ENCODE assay signal across 8 cellular contexts in genomic region chr3:11335056-11335608, GRCh38.
DNase-seq lines count a peak whose midpoint lies in the region; ATAC-seq, FAIRE-seq and TF ChIP-seq lines count a peak whose summit lies in the region.

No MANE protein-coding gene starts in this region.

- no peak for TF ChIP-seq EP300 in gastroesophageal sphincter (IDR thresholded peaks at IDR 0.05)

- H3K4me3 ChIP-seq in CD8-positive, alpha-beta T cell (ENCODE audit: low read depth, low read length): no peak overlapping the region
- no peak overlapping the region for H3K4me3 ChIP-seq in WERI-Rb-1 (ENCODE audit: low read depth, low read length)
- no peak overlapping the region for H3K4me3 ChIP-seq in gastroesophageal sphincter
- no peak overlapping the region for H3K4me3 ChIP-seq in pancreas

- no peaks in the 10 kb centered on the region for H3K9me3 ChIP-seq in CD8-positive, alpha-beta T cell (ENCODE audit: low read length)
- H3K9me3 ChIP-seq in WERI-Rb-1 (ENCODE audit: severe bottlenecking) (no peaks in the 10 kb centered on the region), gastroesophageal sphincter (no peaks in the 10 kb centered on the region), pancreas (no peaks in the 10 kb centered on the region)

- ATAC-seq in CD8-positive, alpha-beta T cell: peak; percentile 75
- ATAC-seq in GM18498 (IDR thresholded peaks at IDR 0.05; ENCODE audit: unreplicated experiment) (peak; percentile 50), gastroesophageal sphincter (peak; percentile 43), pancreas (peak in 3 of 4 donors; percentile 74 to 80 (median 77)), GM19467 (IDR thresholded peaks at IDR 0.05; ENCODE audit: unreplicated experiment) (no peak), GM19351 (IDR thresholded peaks at IDR 0.05; ENCODE audit: unreplicated experiment) (no peak)

- no peaks in the 10 kb centered on the region for H3K4me1 ChIP-seq in CD8-positive, alpha-beta T cell (ENCODE audit: insufficient read depth, low read length)
- H3K4me1 ChIP-seq in gastroesophageal sphincter (no peaks in the 10 kb centered on the region), pancreas (no peaks in the 10 kb centered on the region)

- H3K36me3 Mint-ChIP-seq in CD8-positive, alpha-beta T cell: peaks cover 42% of the 10 kb centered on the region

- POLR2A ChIA-PET in CD8-positive, alpha-beta T cell (lab: Charles Lee): interaction anchor here (1.3 kb wide), 1 partner anchor 9 kb away, joined by 3 read pairs; no protein-coding TSS in a partner anchor

- no peaks in the 10 kb centered on the region for H3K27me3 ChIP-seq in CD8-positive, alpha-beta T cell (ENCODE audit: insufficient read depth, low read length)
- H3K27me3 ChIP-seq in WERI-Rb-1 (ENCODE audit: insufficient read depth, low read depth, severe bottlenecking) (no peaks in the 10 kb centered on the region), gastroesophageal sphincter (no peaks in the 10 kb centered on the region), pancreas (no peaks in the 10 kb centered on the region)

- peak; percentile 66 for TF ChIP-seq CTCF in CD8-positive, alpha-beta T cell (IDR thresholded peaks at IDR 0.05)
- TF ChIP-seq CTCF in WERI-Rb-1 (IDR thresholded peaks at IDR 0.05; ENCODE audit: low read depth, low read length): peak; percentile 45; the same call in 1 of the 2 replicates
- TF ChIP-seq CTCF in gastroesophageal sphincter (IDR thresholded peaks at IDR 0.05): peak; percentile 32 to 65 (median 62)
- TF ChIP-seq CTCF in pancreas (IDR thresholded peaks at IDR 0.05): peak in 2 of 4 donors; percentile 20 to 31

- FAIRE-seq in pancreas (lab: Jason Lieb, UNC): no peak

- peaks cover 2% of the 10 kb centered on the region for H3K4me1 Mint-ChIP-seq in CD8-positive, alpha-beta T cell (ENCODE audit: low read depth)

- no peak overlapping the region for H3K4me3 Mint-ChIP-seq in CD8-positive, alpha-beta T cell

- peak in 2 of 7 experiments; percentile 13 to 25 for DNase-seq in CD8-positive, alpha-beta T cell
- DNase-seq in NCI-H2029 (lab: John Stamatoyannopoulos, UW) (peak; percentile 27), WERI-Rb-1 (no peak), pancreas (no peak)

- CTCF ChIA-PET in CD8-positive, alpha-beta T cell (lab: Charles Lee): interaction anchor here (0.7 to 7.9 kb wide), 23 partner anchors 9 to 496 kb away, joined by 3 to 113 read pairs (median 4); no protein-coding TSS in a partner anchor

- WGBS in gastroesophageal sphincter (ENCODE audit: low coverage in 1 of 2), 2 donors: 33 to 37% methylated on average over 4 of the region's 4 CpGs
- 46 to 47% methylated on average over 4 of the region's 4 CpGs for WGBS in pancreas, 2 donors

- intact Hi-C loops in CD8-positive, alpha-beta T cell (cut with DNase I, micrococcal nuclease): loop anchor here (1.0 to 5.0 kb wide), 6 partner anchors 75 to 576 kb away; no protein-coding TSS in a partner anchor
- intact Hi-C loops in pancreas (cut with DNase I): no loop called here

- no peak for TF ChIP-seq POLR2A in gastroesophageal sphincter (IDR thresholded peaks at IDR 0.05)

- H3K27ac ChIP-seq in CD8-positive, alpha-beta T cell (ENCODE audit: low read depth, low read length): no peak overlapping the region
- no peak overlapping the region for H3K27ac ChIP-seq in WERI-Rb-1
- H3K27ac ChIP-seq in gastroesophageal sphincter: no peak overlapping the region
- no peak overlapping the region for H3K27ac ChIP-seq in pancreas

- H3K9me3 Mint-ChIP-seq in CD8-positive, alpha-beta T cell: no peaks in the 10 kb centered on the region

- H3K27ac Mint-ChIP-seq in CD8-positive, alpha-beta T cell: no peak overlapping the region

- H3K27me3 Mint-ChIP-seq in CD8-positive, alpha-beta T cell (ENCODE audit: low read depth): no peaks in the 10 kb centered on the region

- H3K36me3 ChIP-seq in CD8-positive, alpha-beta T cell (ENCODE audit: insufficient read depth, low read length): no peaks in the 10 kb centered on the region
- H3K36me3 ChIP-seq in WERI-Rb-1 (peaks cover 7% of the 10 kb centered on the region; the same call in 1 of the 2 replicates), gastroesophageal sphincter (peaks cover 0 to 50% of the 10 kb centered on the region in 2 donors), pancreas (peaks cover 0 to 3% (median 0%) of the 10 kb centered on the region in 3 donors)

Comparison
In these comparisons a context has a peak if more than half of its experiments do, and no peak if none do; other contexts are left out.
1. ATAC-seq: peak in CD8-positive, alpha-beta T cell (single experiment), GM18498 (single experiment), gastroesophageal sphincter (single experiment) and pancreas (3 of 4); none in GM19467 (single experiment) and GM19351 (single experiment).
2. intact Hi-C loops: an anchor here in CD8-positive, alpha-beta T cell (1.0 to 5.0 kb wide); none called in pancreas.